In the genomic region with DNA sequence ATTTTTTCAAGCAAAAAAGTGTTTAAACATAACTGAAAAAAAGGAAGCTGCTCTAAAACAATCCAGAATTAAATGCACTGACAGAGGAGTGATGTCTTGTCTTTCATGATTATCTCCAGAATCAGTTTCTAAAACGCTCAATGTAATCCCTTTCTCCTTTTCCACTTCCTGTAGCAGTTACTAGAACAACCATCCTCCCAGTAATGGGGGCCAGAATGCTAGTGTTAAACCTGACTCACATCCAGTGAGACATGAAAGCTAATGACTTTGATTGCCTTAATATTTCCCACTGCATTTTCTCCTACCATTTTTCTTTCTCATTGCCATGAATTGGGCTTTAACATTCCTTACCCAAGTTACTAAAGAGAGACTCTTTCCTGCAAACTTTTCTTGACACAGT, we compare ENCODE assay signal across 18 cellular contexts.
"Had no signal": no experiment of that assay in that cellular context is flagged by ENCODE, and none has a peak within 500 bp of the region (broad histone marks: within the 10 kb centered on the region; RNA-seq: fewer than 3 reads in every experiment).

No MANE protein-coding gene starts in this region.

- H3K4me3 ChIP-seq: hepatocyte, right atrium auricular region, skin epidermis, transverse colon, vagina had no signal

- H3K27me3 ChIP-seq: hepatocyte, right atrium auricular region, transverse colon, vagina had no signal

- H3K4me3 Mint-ChIP-seq: activated CD4-positive, alpha-beta memory T cell treated with anti-CD3 and anti-CD28 coated beads for 36 hours; activated CD8-positive, alpha-beta memory T cell treated with anti-CD3 and anti-CD28 coated beads, Interleukin-2, amount 10 ng/mL, durations not matched to agents 7 days and 5 days; activated naive CD4-positive, alpha-beta T cell treated with anti-CD3 and anti-CD28 coated beads, Interleukin-2, amount 10 ng/mL, durations not matched to agents 7 days and 5 days; natural killer cell treated with Interleukin-12 subunit alpha and Interleukin-12 subunit beta and Interleukin-15 and Interleukin-18, amount 100 ng/mL, for 72 hours had no signal

- H3K4me1 Mint-ChIP-seq: activated CD8-positive, alpha-beta memory T cell treated with anti-CD3 and anti-CD28 coated beads, Interleukin-2, amount 10 ng/mL, durations not matched to agents 7 days and 5 days; activated naive CD4-positive, alpha-beta T cell treated with anti-CD3 and anti-CD28 coated beads, Interleukin-2, amount 10 ng/mL, durations not matched to agents 7 days and 5 days had no signal

- H3K27ac Mint-ChIP-seq: activated CD4-positive, alpha-beta memory T cell treated with anti-CD3 and anti-CD28 coated beads for 36 hours; activated CD8-positive, alpha-beta memory T cell treated with anti-CD3 and anti-CD28 coated beads, Interleukin-2, amount 10 ng/mL, durations not matched to agents 7 days and 5 days; activated naive CD4-positive, alpha-beta T cell treated with anti-CD3 and anti-CD28 coated beads, Interleukin-2, amount 10 ng/mL, durations not matched to agents 7 days and 5 days; activated T-helper 2 cell treated with anti-CD3 and anti-CD28 coated beads, Interferon-gamma antibody, Interleukin-2, Interleukin-4, amounts not matched to agents 10 μg/mL and 5 μg/mL and 100 μg/mL, durations not matched to agents 14 hours and 24 hours and 36 hours; natural killer cell treated with Interleukin-12 subunit alpha and Interleukin-12 subunit beta and Interleukin-15 and Interleukin-18, amount 100 ng/mL, for 72 hours had no signal

- H3K27me3 Mint-ChIP-seq: activated CD4-positive, alpha-beta memory T cell treated with anti-CD3 and anti-CD28 coated beads for 36 hours; activated CD8-positive, alpha-beta memory T cell treated with anti-CD3 and anti-CD28 coated beads, Interleukin-2, amount 10 ng/mL, durations not matched to agents 7 days and 5 days; activated naive CD4-positive, alpha-beta T cell treated with anti-CD3 and anti-CD28 coated beads, Interleukin-2, amount 10 ng/mL, durations not matched to agents 7 days and 5 days; natural killer cell treated with Interleukin-12 subunit alpha and Interleukin-12 subunit beta and Interleukin-15 and Interleukin-18, amount 100 ng/mL, for 72 hours had no signal

- H2AFZ ChIP-seq: hepatocyte had no signal

- H3K4me2 ChIP-seq: hepatocyte had no signal

- H3K9me3 ChIP-seq: right atrium auricular region, transverse colon, vagina had no signal

- H3K4me1 ChIP-seq: right atrium auricular region, transverse colon, vagina had no signal

- DNase-seq: activated CD4-positive, alpha-beta memory T cell treated with anti-CD3 and anti-CD28 coated beads for 36 hours; activated CD8-positive, alpha-beta memory T cell treated with anti-CD3 and anti-CD28 coated beads, Interleukin-2, amount 10 ng/mL, durations not matched to agents 7 days and 5 days; activated naive CD4-positive, alpha-beta T cell treated with anti-CD3 and anti-CD28 coated beads, Interleukin-2, amount 10 ng/mL, durations not matched to agents 7 days and 5 days; activated T-cell treated with anti-CD3 and anti-CD28 coated beads, Interleukin-2, amount 50 U/mL, for 1 hour; kidney; left ventricle myocardium superior; mesendoderm; nucleus accumbens; stimulated activated CD4-positive, alpha-beta T cell treated with anti-CD3 and anti-CD28 coated beads, Interleukin-4, amount 100 ng/mL, for 24 hours; stimulated activated naive CD8-positive, alpha-beta T cell treated with anti-CD3 and anti-CD28 coated beads, Interleukin-15, Interleukin-2, amounts not matched to agents 100 U/mL and 50 U/mL, for 24 hours; T-helper 9 cell; transverse colon had no signal

- FAIRE-seq: kidney had no signal

- H3K36me3 ChIP-seq: right atrium auricular region, transverse colon, vagina had no signal

- H3K36me3 Mint-ChIP-seq: activated CD4-positive, alpha-beta memory T cell treated with anti-CD3 and anti-CD28 coated beads for 36 hours; activated CD8-positive, alpha-beta memory T cell treated with anti-CD3 and anti-CD28 coated beads, Interleukin-2, amount 10 ng/mL, durations not matched to agents 7 days and 5 days; activated naive CD4-positive, alpha-beta T cell treated with anti-CD3 and anti-CD28 coated beads, Interleukin-2, amount 10 ng/mL, durations not matched to agents 7 days and 5 days had no signal

- H3K27ac ChIP-seq: hepatocyte, right atrium auricular region, skin epidermis, transverse colon, vagina had no signal

- H3K9me3 Mint-ChIP-seq: activated T-helper 2 cell treated with anti-CD3 and anti-CD28 coated beads, Interferon-gamma antibody, Interleukin-2, Interleukin-4, amounts not matched to agents 10 μg/mL and 5 μg/mL and 100 μg/mL, durations not matched to agents 14 hours and 24 hours and 36 hours had no signal
